ENCODE assay signal across 9 cellular contexts in the genomic region with DNA sequence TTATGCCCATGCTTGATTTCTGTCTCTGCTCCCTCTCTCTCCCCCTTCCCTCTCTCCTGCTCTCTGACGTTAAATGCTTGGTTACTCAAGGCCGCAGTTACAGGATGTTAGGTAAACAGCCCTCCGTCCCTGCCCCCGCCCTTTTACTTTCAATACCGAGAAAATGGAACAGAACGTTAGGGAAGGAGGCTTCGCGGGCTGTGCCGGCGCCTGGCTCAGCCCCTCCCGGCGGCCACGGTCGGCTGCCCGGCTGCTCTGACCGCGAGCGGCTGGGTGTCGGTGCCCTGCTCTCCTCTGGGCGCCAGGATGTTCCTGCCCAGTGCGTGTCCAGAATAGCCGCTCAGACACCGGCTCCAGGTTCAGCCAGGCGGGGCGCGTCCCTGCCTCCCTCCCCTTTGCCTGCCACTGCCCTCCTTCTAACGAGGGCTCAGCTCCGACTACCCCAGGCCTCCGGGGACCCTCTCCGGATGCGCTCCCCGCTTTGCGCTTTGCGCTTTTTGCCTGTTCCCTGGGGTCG.
DNase-seq lines count a peak whose midpoint lies in the region; ATAC-seq and TF ChIP-seq lines count a peak whose summit lies in the region.
"Had no signal": no experiment of that assay in that cellular context is flagged by ENCODE, and none has a peak within 500 bp of the region (broad histone marks: within the 10 kb centered on the region; RNA-seq: fewer than 3 reads in every experiment).

No MANE protein-coding gene starts in this region.

- H3K79me2 ChIP-seq in ACC112 (ENCODE audit: control insufficient read depth, insufficient read depth, low read length, unreplicated experiment): no peaks in the 10 kb centered on the region

- H3K4me1 Mint-ChIP-seq in chondrocyte (ENCODE audit: low read depth): peaks cover 3% of the 10 kb centered on the region
- H3K4me1 Mint-ChIP-seq in activated T-cell treated with anti-CD3 and anti-CD28 coated beads, Interleukin-2, amount 50 U/mL, for 4 hours (ENCODE audit: low read depth): peaks cover 3% of the 10 kb centered on the region
- H3K4me1 Mint-ChIP-seq: central memory CD8-positive, alpha-beta T cell had no signal

- H3K36me3 ChIP-seq in ACC112 (ENCODE audit: insufficient read depth, low read length): no peaks in the 10 kb centered on the region

- no peak overlapping the region for H3K27ac ChIP-seq in ACC112 (ENCODE audit: low read depth, low read length)

- peaks cover 12% of the 10 kb centered on the region for H3K27me3 Mint-ChIP-seq in chondrocyte (ENCODE audit: low read depth)
- peaks cover 38% of the 10 kb centered on the region for H3K27me3 Mint-ChIP-seq in activated T-cell treated with anti-CD3 and anti-CD28 coated beads, Interleukin-2, amount 50 U/mL, for 4 hours (ENCODE audit: low read depth)

- peak overlapping the region; percentile 74 for H3K4me3 ChIP-seq in ACC112 (ENCODE audit: low read depth, low read length)

- H3K4me1 ChIP-seq in ACC112 (ENCODE audit: control insufficient read depth, insufficient read depth, low read length, unreplicated experiment): no peaks in the 10 kb centered on the region

- in situ Hi-C loops in GM13976 (cut with MboI; ENCODE audit: low sequenced_read_pairs, unreplicated experiment): no loop called here

- no peaks in the 10 kb centered on the region for H3K9me3 Mint-ChIP-seq in chondrocyte (ENCODE audit: low read depth)
- H3K9me3 Mint-ChIP-seq in activated T-cell treated with anti-CD3 and anti-CD28 coated beads, Interleukin-2, amount 50 U/mL, for 4 hours: no peaks in the 10 kb centered on the region
- H3K9me3 Mint-ChIP-seq: central memory CD8-positive, alpha-beta T cell had no signal

- peak overlapping the region; percentile 66 for H3K4me3 Mint-ChIP-seq in chondrocyte (ENCODE audit: unreplicated experiment)
- H3K4me3 Mint-ChIP-seq in activated T-cell treated with anti-CD3 and anti-CD28 coated beads, Interleukin-2, amount 50 U/mL, for 4 hours: no peak overlapping the region
- H3K4me3 Mint-ChIP-seq: central memory CD8-positive, alpha-beta T cell had no signal

- peaks cover 26% of the 10 kb centered on the region for H3K27me3 ChIP-seq in ACC112 (ENCODE audit: insufficient read depth, low read length)

- no peak for TF ChIP-seq CTCF in GM13976 (IDR thresholded peaks at IDR 0.05; ENCODE audit: borderline replicate concordance, control extremely low read depth, extremely low read depth, insufficient read depth, missing control alignments)
- TF ChIP-seq CTCF in chondrocyte (IDR thresholded peaks at IDR 0.05): no peak

- DNase-seq in GM13976 (ENCODE audit: low spot score) (peak; percentile 67), NCI-H510A treated with DMSO at 0.1 percent for 48 hours (lab: John Stamatoyannopoulos, UW) (peak; percentile 63), chondrocyte (ENCODE audit: low spot score) (no peak), lung microvascular endothelial cell (ENCODE audit: low read depth in 2 of 2) (peak; percentile 12), LoVo (ENCODE audit: low spot score) (no peak)
- no peak for DNase-seq in activated T-cell treated with anti-CD3 and anti-CD28 coated beads, Interleukin-2, amount 50 U/mL, for 4 hours

- peak; percentile 73 for ATAC-seq in HG02943 (IDR thresholded peaks at IDR 0.05; ENCODE audit: low read depth, unreplicated experiment)
- no peak for ATAC-seq in activated T-cell treated with anti-CD3 and anti-CD28 coated beads, Interleukin-2, amount 50 U/mL, for 4 hours

- no peaks in the 10 kb centered on the region for H3K36me3 Mint-ChIP-seq in chondrocyte (ENCODE audit: low read depth)
- H3K36me3 Mint-ChIP-seq in activated T-cell treated with anti-CD3 and anti-CD28 coated beads, Interleukin-2, amount 50 U/mL, for 4 hours (ENCODE audit: insufficient read depth): no peaks in the 10 kb centered on the region

- H2AFZ ChIP-seq in ACC112 (ENCODE audit: low read length, unreplicated experiment): no peak overlapping the region

- no peak overlapping the region for H3K27ac Mint-ChIP-seq in chondrocyte (ENCODE audit: unreplicated experiment)

Comparison
In these comparisons a context has a peak if more than half of its experiments do, and no peak if none do; other contexts are left out.
1. DNase-seq: peak in GM13976 (single experiment), NCI-H510A treated with DMSO at 0.1 percent for 48 hours (single experiment) and lung microvascular endothelial cell (2 of 2); none in chondrocyte (single experiment), LoVo (single experiment) and activated T-cell treated with anti-CD3 and anti-CD28 coated beads, Interleukin-2, amount 50 U/mL, for 4 hours (single experiment).